ENCODE assay signal across 8 cellular contexts in genomic region chr7:29177963-29178612, GRCh38. TPM values are rescaled to one million over a fixed set of nuclear protein-coding genes. Genes with fewer than 3 reads are reported as not detected.
DNase-seq lines count a peak whose midpoint lies in the region; ATAC-seq, FAIRE-seq and TF ChIP-seq lines count a peak whose summit lies in the region.

No MANE protein-coding gene starts in this region.

- H3K27ac ChIP-seq in PC-9: no peak overlapping the region
- no peak overlapping the region for H3K27ac ChIP-seq in pancreas
- no peak overlapping the region for H3K27ac ChIP-seq in H9 (ENCODE audit: insufficient read length, low read depth, low read length)

- no peaks in the 10 kb centered on the region for H3K79me1 ChIP-seq in H9 (ENCODE audit: insufficient read depth, low read depth, low read length, poor library complexity, severe bottlenecking)

- H2AFZ ChIP-seq in PC-9: no peak overlapping the region
- no peak overlapping the region for H2AFZ ChIP-seq in H9 (ENCODE audit: low read length)

- H3K9me2 ChIP-seq in PC-9 (ENCODE audit: insufficient read depth): no peaks in the 10 kb centered on the region

- H3K56ac ChIP-seq in H9 (ENCODE audit: insufficient read length, low read depth, low read length): no peak overlapping the region

- no peaks in the 10 kb centered on the region for H3K4me1 ChIP-seq in PC-9 (replicated peaks; ENCODE audit: insufficient read depth)
- no peaks in the 10 kb centered on the region for H3K4me1 ChIP-seq in pancreas
- no peaks in the 10 kb centered on the region for H3K4me1 ChIP-seq in H9 (ENCODE audit: insufficient read depth, low read length)

- H3K79me2 ChIP-seq in PC-9 (ENCODE audit: low read depth): no peaks in the 10 kb centered on the region
- no peaks in the 10 kb centered on the region for H3K79me2 ChIP-seq in H9 (ENCODE audit: insufficient read depth, low read length)

- no peaks in the 10 kb centered on the region for H3K9me3 Mint-ChIP-seq in CD14-positive monocyte
- H3K9me3 Mint-ChIP-seq in H9: peaks cover 2 to 4% of the 10 kb centered on the region in 2 experiments; a peak in 2 of 5 replicates

- intact Hi-C loops in CD14-positive monocyte (cut with micrococcal nuclease): no loop called here
- intact Hi-C loops in PC-9 (cut with micrococcal nuclease; ENCODE audit: unreplicated experiment): no loop called here
- intact Hi-C loops in pancreas (cut with DNase I): loop anchor here in 1 of 3 donors (10.0 kb wide), 1 partner anchor 217 kb away; no protein-coding TSS in a partner anchor

- no peak overlapping the region for H2BK12ac ChIP-seq in H9 (ENCODE audit: insufficient read length, low read depth, low read length)

- no peaks in the 10 kb centered on the region for H3K23me2 ChIP-seq in H9 (ENCODE audit: insufficient read length, low read depth, low read length, poor library complexity, severe bottlenecking)

- H3K23ac ChIP-seq in H9 (ENCODE audit: insufficient read length, low read depth, low read length): no peak overlapping the region

- WGBS in pancreas, 2 donors: 72 to 79% methylated on average over 9 of the region's 9 CpGs
- WGBS in H9 (ENCODE audit: extremely low coverage, insufficient read length, low lambda C conversion rate): no CpG with 5 or more reads among the region's 9 CpGs

- no peak overlapping the region for H4K8ac ChIP-seq in H9 (replicated peaks; ENCODE audit: insufficient read length, low read depth, low read length)

- H3K9me3 ChIP-seq in PC-9 (ENCODE audit: insufficient read depth, low read depth): no peaks in the 10 kb centered on the region
- H3K9me3 ChIP-seq in pancreas: no peaks in the 10 kb centered on the region
- H3K9me3 ChIP-seq in H9 (ENCODE audit: control insufficient read depth, low read depth, low read length): no peaks in the 10 kb centered on the region

- no peak overlapping the region for H2BK15ac ChIP-seq in H9 (ENCODE audit: low read depth, low read length)

- no peaks in the 10 kb centered on the region for H3K27me3 ChIP-seq in PC-9 (ENCODE audit: insufficient read depth, low read depth)
- H3K27me3 ChIP-seq in pancreas: no peaks in the 10 kb centered on the region
- no peaks in the 10 kb centered on the region for H3K27me3 ChIP-seq in H9 (ENCODE audit: insufficient read depth, low read length)

- no peak overlapping the region for H2AK5ac ChIP-seq in H9 (ENCODE audit: insufficient read length, low read length)

- no peak for FAIRE-seq in pancreas (lab: Jason Lieb, UNC)

- TF ChIP-seq POLR2A in GM18505 (IDR thresholded peaks at IDR 0.05; ENCODE audit: borderline replicate concordance, extremely low read depth, insufficient read depth, insufficient read length): no peak

- TF ChIP-seq CTCF in CD14-positive monocyte (IDR thresholded peaks at IDR 0.05) (no peak), PC-9 (conservative IDR thresholded peaks at IDR 0.05) (no peak), epithelial cell of esophagus (IDR thresholded peaks at IDR 0.05; ENCODE audit: insufficient read depth, low read depth, low read length, missing control alignments) (no peak), pancreas (IDR thresholded peaks at IDR 0.05) (no peak), H9 (conservative IDR thresholded peaks at IDR 0.05) (no peak)

- H3T11ph ChIP-seq in H9 (ENCODE audit: low read length): no peak overlapping the region

- no peak overlapping the region for H2BK120ac ChIP-seq in H9 (ENCODE audit: low read depth, low read length, poor library complexity, severe bottlenecking)

- H3K36me3 ChIP-seq in PC-9 (ENCODE audit: low read depth) (no peaks in the 10 kb centered on the region), pancreas (no peaks in the 10 kb centered on the region)

- H3K4me3 Mint-ChIP-seq in CD14-positive monocyte (peak overlapping the region; percentile 14 to 57), H9 (no peak overlapping the region)

- DNase-seq in CD14-positive monocyte (ENCODE audit: low spot score) (peak; percentile 86), PC-9 (no peak), epithelial cell of esophagus (ENCODE audit: low read depth) (peak; percentile 71), pancreas (peak in 1 of 6 donors; percentile 60), H9 (no peak), HK-2 (ENCODE audit: unreplicated experiment) (no peak)

- peak in 3 of 4 donors; percentile 38 to 83 (median 80) for ATAC-seq in pancreas
- no peak for ATAC-seq in GM18505 (IDR thresholded peaks at IDR 0.05; ENCODE audit: unreplicated experiment)
- ATAC-seq in HG03025 (IDR thresholded peaks at IDR 0.05; ENCODE audit: low FRiP score, unreplicated experiment): no peak

- H3K4me1 Mint-ChIP-seq in CD14-positive monocyte (peaks cover 16% of the 10 kb centered on the region), H9 (peaks cover 0 to 4% of the 10 kb centered on the region in 2 experiments; a peak in 1 of 4 replicates)

- no peak overlapping the region for H3K14ac ChIP-seq in H9 (ENCODE audit: insufficient read depth, low read length)

- H2BK20ac ChIP-seq in H9 (ENCODE audit: low read depth, low read length, poor library complexity, severe bottlenecking): no peak overlapping the region

- H2BK5ac ChIP-seq in H9 (ENCODE audit: insufficient read length, low read length): no peak overlapping the region

- H4K91ac ChIP-seq in H9 (ENCODE audit: insufficient read length, low read depth, low read length): no peak overlapping the region

- H3F3A ChIP-seq in PC-9 (ENCODE audit: insufficient read depth, low read depth): no peaks in the 10 kb centered on the region

- no TSS peak for BruUV-seq in PC-9 (replicated peaks; lab: Mats Ljungman, UMichigan)

- H3K36me3 Mint-ChIP-seq in CD14-positive monocyte: peaks cover 5 to 24% of the 10 kb centered on the region in 2 donors
- H3K36me3 Mint-ChIP-seq in H9 (ENCODE audit: insufficient read depth in 1 of 3, low read depth in 3 of 3): peaks cover 0 to 4% (median 0%) of the 10 kb centered on the region in 3 experiments; a peak in 2 of 7 replicates

- no peak overlapping the region for H3K18ac ChIP-seq in H9 (ENCODE audit: insufficient read length, low read depth, low read length)

- POLR2A ChIA-PET in PC-9 (lab: Charles Lee; ENCODE audit: unreplicated experiment): no interaction called here

- no peak overlapping the region for H4K5ac ChIP-seq in H9 (ENCODE audit: insufficient read length, low read depth, low read length)

- H3K27ac Mint-ChIP-seq in CD14-positive monocyte (peak overlapping the region; percentile 63 to 91 (median 79)), H9 (no peak overlapping the region)

- H3K4me2 ChIP-seq in PC-9: peak overlapping the region; percentile 14; the same call in 1 of the 2 replicates
- no peak overlapping the region for H3K4me2 ChIP-seq in H9 (ENCODE audit: insufficient read depth, insufficient read length, low read length)

- CTCF ChIA-PET in PC-9 (lab: Charles Lee): no interaction called here

- no peak overlapping the region for H3K9ac ChIP-seq in H9 (ENCODE audit: extremely low read depth, insufficient read length, low read length)

- peaks cover 0 to 2% (median 2%) of the 10 kb centered on the region in 3 donors for H3K27me3 Mint-ChIP-seq in CD14-positive monocyte (ENCODE audit: low read depth in 3 of 3)
- H3K27me3 Mint-ChIP-seq in H9 (ENCODE audit: low read depth): no peaks in the 10 kb centered on the region; the same call in 1 of the 2 replicates

- H3K4me3 ChIP-seq in PC-9: no peak overlapping the region
- no peak overlapping the region for H3K4me3 ChIP-seq in epithelial cell of esophagus (ENCODE audit: low read length)
- no peak overlapping the region for H3K4me3 ChIP-seq in pancreas

- H3K4ac ChIP-seq in H9 (ENCODE audit: low read depth, low read length): no peak overlapping the region

- H4K20me1 ChIP-seq in PC-9 (ENCODE audit: insufficient read depth): no peaks in the 10 kb centered on the region
- H4K20me1 ChIP-seq in H9 (ENCODE audit: control insufficient read depth, insufficient read depth, insufficient read length): no peaks in the 10 kb centered on the region

RNA-seq across cellular contexts. Expression of gene CHN2, which starts 16.5 kb away (rescaled TPM):
- polyA plus RNA-seq in CD14-positive monocyte (10 to 100 TPM; 26.6 to 44.8 TPM), pancreas (10 to 100 TPM in 1 of 2 donors, 1 to 10 TPM in 1; 8.2 to 12.8 TPM)
- total RNA-seq in PC-9 (2021) (not detected in 2 replicates), pancreas (10 to 100 TPM; 19.6 to 32.9 (median 24.0) TPM), H9 (2021) (3.3 and 3.7 TPM in 2 replicates)

RNA-seq across cellular contexts. Expression of gene CPVL, which starts 31.8 kb away (rescaled TPM):
- polyA plus RNA-seq in CD14-positive monocyte (1,000 to 10,000 TPM; 1,108 to 1,111 TPM), pancreas (1 to 10 TPM; 1.6 to 2.4 TPM)
- total RNA-seq in PC-9 (2021) (0.28 TPM in 1 of 2 replicates, not detected in the other), pancreas (10 to 100 TPM in 2 of 6 donors, 1 to 10 TPM in 4; 2.5 to 25.6 (median 4.9) TPM), H9 (2021) (26.9 and 28.0 TPM in 2 replicates)

Comparison
In these comparisons a context has a peak if more than half of its experiments do, and no peak if none do; other contexts are left out.
1. DNase-seq: peak in CD14-positive monocyte (single experiment) and epithelial cell of esophagus (single experiment); none in PC-9 (0 of 2), H9 (single experiment) and HK-2 (single experiment).
2. H3K27ac Mint-ChIP-seq: peak in CD14-positive monocyte (7 of 7); none in H9 (0 of 3).
3. H3K4me3 Mint-ChIP-seq: peak in CD14-positive monocyte (2 of 2); none in H9 (0 of 2).
4. ATAC-seq: peak in pancreas (3 of 4); none in GM18505 (single experiment) and HG03025 (single experiment).